In genomic region chr7:99504603-99505323, GRCh38 we compare ENCODE assay signal across 8 cellular contexts.
DNase-seq lines count a peak whose midpoint lies in the region; ATAC-seq and TF ChIP-seq lines count a peak whose summit lies in the region.

Gene ZKSCAN5 (plus strand): TSS chr7:99504662. CDS start chr7:99506045, 1,383 bp downstream.

- H3K27ac Mint-ChIP-seq in central memory CD8-positive, alpha-beta T cell (ENCODE audit: low read depth), result peak within 1 kb of the TSS; percentile 90

- peak; percentile 90 for DNase-seq in AG09319 (ENCODE audit: extremely low read depth, low read depth)
- peak; percentile 86 for DNase-seq in NCI-H345 treated with DMSO at 0.1 percent for 48 hours (lab: John Stamatoyannopoulos, UW; ENCODE audit: unreplicated experiment)
- peak; percentile 91 to 95 (median 92) for DNase-seq in activated CD4-positive, CD25-positive, alpha-beta regulatory T cell (lab: John Stamatoyannopoulos, UW)
- DNase-seq in central memory CD8-positive, alpha-beta T cell (ENCODE audit: low spot score in 2 of 2), result peak; percentile 92 to 95
- DNase-seq in islet precursor cell, result peak; percentile 97
- DNase-seq in stimulated activated CD4-positive, alpha-beta T cell treated with anti-CD3 and anti-CD28 coated beads, Interleukin-12 subunit alpha, Interleukin-12 subunit beta, amount 100 ng/mL, for 4 hours, result peak; percentile 96

- no peaks in the 10 kb centered on the region for H3K9me3 Mint-ChIP-seq in central memory CD8-positive, alpha-beta T cell

- no peaks in the 10 kb centered on the region for H3K27me3 Mint-ChIP-seq in central memory CD8-positive, alpha-beta T cell

- peaks cover 33% of the 10 kb centered on the region for H3K4me1 Mint-ChIP-seq in central memory CD8-positive, alpha-beta T cell

- ATAC-seq in GM19025 (IDR thresholded peaks at IDR 0.05; ENCODE audit: low read depth, unreplicated experiment) (peak; percentile 80), HG03280 (IDR thresholded peaks at IDR 0.05; ENCODE audit: unreplicated experiment) (peak; percentile 83)
- peak; percentile 85 for ATAC-seq in central memory CD8-positive, alpha-beta T cell (replicated peaks; ENCODE audit: extremely low read depth, poor library complexity, severe bottlenecking)

- H3K4me3 Mint-ChIP-seq in central memory CD8-positive, alpha-beta T cell, result peak within 1 kb of the TSS; percentile 86

- peaks cover 12% of the 10 kb centered on the region for H3K36me3 Mint-ChIP-seq in central memory CD8-positive, alpha-beta T cell (ENCODE audit: insufficient read depth)

- no peak for TF ChIP-seq CTCF in AG09319 (IDR thresholded peaks at IDR 0.05; ENCODE audit: low read depth, low read length)

Comparison
In these comparisons a context has a peak if more than half of its experiments do, and no peak if none do; other contexts are left out.
1. Peak in every context shown above with its lines: DNase-seq and ATAC-seq.